ENCODE assay signal across 13 cellular contexts in genomic region chr1:26385063-26385462, GRCh38. TPM values are rescaled to one million over a fixed set of nuclear protein-coding genes. Genes with fewer than 3 reads are reported as not detected.
DNase-seq lines count a peak whose midpoint lies in the region; TF ChIP-seq lines count a peak whose summit lies in the region.
"Not testable (repeated sequence)": the region's sequence is repeated elsewhere in the genome, so short reads cannot be mapped to it uniquely, and the experiment has no call there.
"Had no signal": no experiment of that assay in that cellular context is flagged by ENCODE, and none has a peak within 500 bp of the region (broad histone marks: within the 10 kb centered on the region; RNA-seq: fewer than 3 reads in every experiment).

No MANE protein-coding gene starts in this region.

- H3K4me1 Mint-ChIP-seq in CD14-positive monocyte = peaks cover 27% of the 10 kb centered on the region
- peaks cover 42% of the 10 kb centered on the region for H3K4me1 Mint-ChIP-seq in activated CD4-positive, alpha-beta T cell treated with anti-CD3 and anti-CD28 coated beads, Interleukin-2, amount 10 ng/mL, durations not matched to agents 24 days and 14 days
- H3K4me1 Mint-ChIP-seq in activated naive CD4-positive, alpha-beta T cell treated with anti-CD3 and anti-CD28 coated beads, Interleukin-2, amount 10 ng/mL, durations not matched to agents 7 days and 5 days = peaks cover 62% of the 10 kb centered on the region
- H3K4me1 Mint-ChIP-seq in dendritic cell treated with granulocyte-macrophage colony-stimulating factor and Interleukin-4, amounts not matched to agents 40 ng/mL and 50 ng/mL, for 4 days (ENCODE audit: low read depth) = peaks cover 16% of the 10 kb centered on the region

- not testable (repeated sequence) for H3F3A ChIP-seq in Loucy (ENCODE audit: low read depth)

- TF ChIP-seq CTCF in CD14-positive monocyte (IDR thresholded peaks at IDR 0.05); Loucy (conservative IDR thresholded peaks at IDR 0.05; ENCODE audit: low read length); osteoblast (IDR thresholded peaks at IDR 0.05; ENCODE audit: extremely low read depth, low read depth, low read length): not testable (repeated sequence)

- H3K79me2 ChIP-seq in Loucy (ENCODE audit: insufficient read depth, low read length); osteoblast (ENCODE audit: insufficient read depth, low read length): not testable (repeated sequence)

- not testable (repeated sequence) for H3K27me3 ChIP-seq in Loucy (ENCODE audit: insufficient read depth, low read length, poor library complexity, severe bottlenecking); osteoblast (ENCODE audit: insufficient read depth, low read length)

- intact Hi-C loops in CD14-positive monocyte (cut with micrococcal nuclease) = not testable (repeated sequence)
- intact Hi-C loops in activated CD4-positive, alpha-beta T cell treated with anti-CD3 and anti-CD28 coated beads, Interleukin-2, amount 10 ng/mL, durations not matched to agents 24 days and 14 days (cut with micrococcal nuclease) = loop anchor here (5.0 kb wide), 1 partner anchor 63 kb away; no protein-coding TSS in a partner anchor
- intact Hi-C loops in dendritic cell treated with granulocyte-macrophage colony-stimulating factor and Interleukin-4, amounts not matched to agents 40 ng/mL and 50 ng/mL, for 4 days (cut with micrococcal nuclease) = loop anchor here (10.0 kb wide), 1 partner anchor 210 kb away; the partner anchor contains the start of genes CNKSR1 and ZNF593OS

- H3K36me3 ChIP-seq in Loucy (ENCODE audit: insufficient read depth, low read length); osteoblast (ENCODE audit: insufficient read depth, low read length): not testable (repeated sequence)

- H4K20me1 ChIP-seq in Loucy (ENCODE audit: insufficient read depth, low read length, poor library complexity, severe bottlenecking); osteoblast (ENCODE audit: insufficient read depth, low read length): not testable (repeated sequence)

- peak overlapping the region; percentile 68 to 81 for H3K4me3 Mint-ChIP-seq in CD14-positive monocyte
- H3K4me3 Mint-ChIP-seq in activated CD4-positive, alpha-beta T cell treated with anti-CD3 and anti-CD28 coated beads, Interleukin-2, amount 10 ng/mL, durations not matched to agents 24 days and 14 days = peak overlapping the region; percentile 26
- peak overlapping the region; percentile 5 for H3K4me3 Mint-ChIP-seq in activated naive CD4-positive, alpha-beta T cell treated with anti-CD3 and anti-CD28 coated beads, Interleukin-2, amount 10 ng/mL, durations not matched to agents 7 days and 5 days
- H3K4me3 Mint-ChIP-seq in dendritic cell treated with granulocyte-macrophage colony-stimulating factor and Interleukin-4, amounts not matched to agents 40 ng/mL and 50 ng/mL, for 4 days = peak overlapping the region; percentile 64

- H3K27me3 Mint-ChIP-seq in CD14-positive monocyte (ENCODE audit: low read depth in 3 of 3) = peaks cover 17 to 36% (median 20%) of the 10 kb centered on the region in 3 donors
- not testable (repeated sequence) for H3K27me3 Mint-ChIP-seq in activated CD4-positive, alpha-beta T cell treated with anti-CD3 and anti-CD28 coated beads, Interleukin-2, amount 10 ng/mL, durations not matched to agents 24 days and 14 days; activated naive CD4-positive, alpha-beta T cell treated with anti-CD3 and anti-CD28 coated beads, Interleukin-2, amount 10 ng/mL, durations not matched to agents 7 days and 5 days
- H3K27me3 Mint-ChIP-seq in dendritic cell treated with granulocyte-macrophage colony-stimulating factor and Interleukin-4, amounts not matched to agents 40 ng/mL and 50 ng/mL, for 4 days = peaks cover 25% of the 10 kb centered on the region

- not testable (repeated sequence) for H3K9me3 ChIP-seq in Loucy (ENCODE audit: insufficient read depth, low read depth, low read length); osteoblast (ENCODE audit: low read depth, low read length)

- not testable (repeated sequence) for H3K27ac ChIP-seq in osteoblast (ENCODE audit: low read depth, low read length)

- not testable (repeated sequence) for H3K9me2 ChIP-seq in Loucy (replicated peaks; ENCODE audit: low read depth, low read length)

- H3K4me3 ChIP-seq in Loucy (ENCODE audit: low read length, poor library complexity, severe bottlenecking); osteoblast (ENCODE audit: insufficient read depth, low read length): not testable (repeated sequence)

- H3K4me1 ChIP-seq in Loucy (ENCODE audit: insufficient read depth, low read length, poor library complexity, severe bottlenecking) (peaks cover 41% of the 10 kb centered on the region), osteoblast (ENCODE audit: insufficient read depth, low read length) (peaks cover 20% of the 10 kb centered on the region)

- H3K27ac Mint-ChIP-seq in CD14-positive monocyte; activated CD4-positive, alpha-beta T cell treated with anti-CD3 and anti-CD28 coated beads, Interleukin-2, amount 10 ng/mL, durations not matched to agents 24 days and 14 days; activated naive CD4-positive, alpha-beta T cell treated with anti-CD3 and anti-CD28 coated beads, Interleukin-2, amount 10 ng/mL, durations not matched to agents 7 days and 5 days; dendritic cell treated with granulocyte-macrophage colony-stimulating factor and Interleukin-4, amounts not matched to agents 40 ng/mL and 50 ng/mL, for 4 days: not testable (repeated sequence)

- not testable (repeated sequence) for H3K36me3 Mint-ChIP-seq in CD14-positive monocyte; activated CD4-positive, alpha-beta T cell treated with anti-CD3 and anti-CD28 coated beads, Interleukin-2, amount 10 ng/mL, durations not matched to agents 24 days and 14 days (ENCODE audit: low read depth); activated naive CD4-positive, alpha-beta T cell treated with anti-CD3 and anti-CD28 coated beads, Interleukin-2, amount 10 ng/mL, durations not matched to agents 7 days and 5 days; dendritic cell treated with granulocyte-macrophage colony-stimulating factor and Interleukin-4, amounts not matched to agents 40 ng/mL and 50 ng/mL, for 4 days (ENCODE audit: low read depth)

- CTCF ChIA-PET in activated naive CD4-positive, alpha-beta T cell treated with anti-CD3 and anti-CD28 coated beads, Interleukin-2, amount 10 ng/mL, durations not matched to agents 7 days and 5 days (lab: Charles Lee) = interaction anchor here (0.7 kb wide), 1 partner anchor 47 kb away, joined by 3 read pairs; no protein-coding TSS in a partner anchor

- H3K4me2 ChIP-seq in Loucy (ENCODE audit: low read depth, low read length, poor library complexity, severe bottlenecking) = peak overlapping the region; percentile 50
- H3K4me2 ChIP-seq in osteoblast (ENCODE audit: insufficient read depth, low read length) = peak overlapping the region; percentile 83

- not testable (repeated sequence) for H3K9me3 Mint-ChIP-seq in CD14-positive monocyte; activated CD4-positive, alpha-beta T cell treated with anti-CD3 and anti-CD28 coated beads, Interleukin-2, amount 10 ng/mL, durations not matched to agents 24 days and 14 days; activated naive CD4-positive, alpha-beta T cell treated with anti-CD3 and anti-CD28 coated beads, Interleukin-2, amount 10 ng/mL, durations not matched to agents 7 days and 5 days; dendritic cell treated with granulocyte-macrophage colony-stimulating factor and Interleukin-4, amounts not matched to agents 40 ng/mL and 50 ng/mL, for 4 days

- DNase-seq in CD14-positive monocyte (ENCODE audit: low spot score); activated CD4-positive, alpha-beta T cell treated with anti-CD3 and anti-CD28 coated beads, Interleukin-2, amount 10 ng/mL, durations not matched to agents 24 days and 14 days; activated naive CD4-positive, alpha-beta T cell treated with anti-CD3 and anti-CD28 coated beads, Interleukin-2, amount 10 ng/mL, durations not matched to agents 7 days and 5 days; osteoblast (ENCODE audit: insufficient read length, low spot score, missing footprints): not testable (repeated sequence)

- not testable (repeated sequence) for H2AFZ ChIP-seq in Loucy (ENCODE audit: low read length); osteoblast (ENCODE audit: low read length)

- peak overlapping the region; percentile 38 for H3K9ac ChIP-seq in Loucy (ENCODE audit: low read depth, low read length, poor library complexity, severe bottlenecking)

RNA-seq across cellular contexts. Expression of gene ZNF683, which starts 12.5 kb away (rescaled TPM):
- not detected for polyA plus RNA-seq in CD14-positive monocyte
- total RNA-seq in activated CD4-positive, alpha-beta T cell treated with anti-CD3 and anti-CD28 coated beads, Interleukin-2, amount 10 ng/mL, durations not matched to agents 24 days and 14 days = not detected in 2 replicates
- total RNA-seq in osteoblast = not detected in 2 replicates
- total RNA-seq: Daoy, G401, H4, MCF 10A, Peyer's patch had no signal

RNA-seq across cellular contexts. Expression of gene LIN28A, which starts 25.6 kb away (rescaled TPM):
- not detected for polyA plus RNA-seq in CD14-positive monocyte
- not detected in 2 replicates for total RNA-seq in activated CD4-positive, alpha-beta T cell treated with anti-CD3 and anti-CD28 coated beads, Interleukin-2, amount 10 ng/mL, durations not matched to agents 24 days and 14 days
- not detected in 2 replicates for total RNA-seq in osteoblast
- total RNA-seq: CD4-positive, alpha-beta T cell; Daoy; H4; MCF 10A; Peyer's patch had no signal
- polyA plus RNA-seq: IgD-negative memory B cell had no signal

RNA-seq across cellular contexts. Expression of gene CRYBG2, which starts 31.1 kb away (rescaled TPM):
- polyA plus RNA-seq in CD14-positive monocyte = not detected
- total RNA-seq in activated CD4-positive, alpha-beta T cell treated with anti-CD3 and anti-CD28 coated beads, Interleukin-2, amount 10 ng/mL, durations not matched to agents 24 days and 14 days = 1.1 and 1.4 TPM in 2 replicates
- not detected in 2 replicates for total RNA-seq in osteoblast
- total RNA-seq: H4 had no signal

RNA-seq across cellular contexts. Expression of gene DHDDS, which starts 47.1 kb away (rescaled TPM):
- 10 to 100 TPM; 21.3 to 24.0 TPM for polyA plus RNA-seq in CD14-positive monocyte
- 57.0 and 60.2 TPM in 2 replicates for total RNA-seq in activated CD4-positive, alpha-beta T cell treated with anti-CD3 and anti-CD28 coated beads, Interleukin-2, amount 10 ng/mL, durations not matched to agents 24 days and 14 days
- total RNA-seq in osteoblast = 56.6 and 63.3 TPM in 2 replicates

Comparison
In these comparisons a context has a peak if more than half of its experiments do, and no peak if none do; other contexts are left out.
1. H3K4me3 Mint-ChIP-seq: peak in every context shown above with its lines; median percentile 74 in CD14-positive monocyte; 64 in dendritic cell treated with granulocyte-macrophage colony-stimulating factor and Interleukin-4, amounts not matched to agents 40 ng/mL and 50 ng/mL, for 4 days; 26 in activated CD4-positive, alpha-beta T cell treated with anti-CD3 and anti-CD28 coated beads, Interleukin-2, amount 10 ng/mL, durations not matched to agents 24 days and 14 days; 5 in activated naive CD4-positive, alpha-beta T cell treated with anti-CD3 and anti-CD28 coated beads, Interleukin-2, amount 10 ng/mL, durations not matched to agents 7 days and 5 days.